ENCODE assay signal across 7 cellular contexts in genomic region chr16:89443727-89444084, GRCh38. TPM values are rescaled to one million over a fixed set of nuclear protein-coding genes. Genes with fewer than 3 reads are reported as not detected.
A peak's percentile ranks its signal among the peaks of the same experiment; 100 is the strongest.
DNase-seq lines count a peak whose midpoint lies in the region; ATAC-seq and TF ChIP-seq lines count a peak whose summit lies in the region.

No MANE protein-coding gene starts in this region.

- H3K4me2 ChIP-seq in skeletal muscle satellite cell (ENCODE audit: low read length): peak overlapping the region; percentile 63

- no peak overlapping the region; the same call in 1 of the 2 replicates for H3K27ac ChIP-seq in HEK293 (ENCODE audit: extremely low read depth, low read depth, low read length)
- H3K27ac ChIP-seq in left ventricle myocardium inferior (replicated peaks): peak overlapping the region; percentile 64

- CTCF ChIA-PET in HEK293 (lab: Yijun Ruan, JAX) (interaction anchor here (0.7 kb wide), 2 partner anchors 9 to 181 kb away, joined by 3 read pairs; no protein-coding TSS in a partner anchor), T-cell (lab: Charles Lee) (no interaction called here)

- TF ChIP-seq CTCF in HEK293 (tag by site-specific recombination; IDR thresholded peaks at IDR 0.05) (no peak), left ventricle myocardium inferior (IDR thresholded peaks at IDR 0.05; ENCODE audit: borderline replicate concordance) (no peak)

- peak overlapping the region; percentile 58 to 80 (median 61) for H3K4me3 Mint-ChIP-seq in T-cell

- no peak for DNase-seq in T-cell
- DNase-seq in left ventricle myocardium inferior: peak; percentile 48
- no peak for DNase-seq in iPS-NIHi7 (ENCODE audit: extremely low spot score)
- no peak for DNase-seq in NCI-H1048 (lab: John Stamatoyannopoulos, UW)
- DNase-seq in GM03348 (ENCODE audit: low spot score): no peak

- H3K9me3 ChIP-seq in HEK293 (ENCODE audit: control insufficient read depth, insufficient read depth, low read depth, low read length): no peaks in the 10 kb centered on the region
- H3K9me3 ChIP-seq in left ventricle myocardium inferior (replicated peaks): no peaks in the 10 kb centered on the region
- H3K9me3 ChIP-seq in skeletal muscle satellite cell (replicated peaks; ENCODE audit: low read length): no peaks in the 10 kb centered on the region

- H3K4me1 Mint-ChIP-seq in T-cell: peaks cover 95 to 100% (median 96%) of the 10 kb centered on the region in 3 donors

- POLR2A ChIA-PET in HEK293 (lab: Yijun Ruan, JAX) (interaction anchor here (1.2 to 1.6 kb wide), 2 partner anchors 45 to 74 kb away, joined by 3 to 5 read pairs; no protein-coding TSS in a partner anchor), T-cell (lab: Charles Lee) (no interaction called here)

- no peaks in the 10 kb centered on the region for H3K9me3 Mint-ChIP-seq in T-cell

- ATAC-seq in T-cell (replicated peaks in 1 of 4): peak in 1 of 4 experiments; percentile 25

- H3K27ac Mint-ChIP-seq in T-cell: peak overlapping the region; percentile 56 to 85

- intact Hi-C loops in left ventricle myocardium inferior (cut with micrococcal nuclease): no loop called here

- H3K4me1 ChIP-seq in HEK293 (ENCODE audit: control insufficient read depth, insufficient read depth, low read length): peaks cover 38% of the 10 kb centered on the region
- peaks cover 99% of the 10 kb centered on the region for H3K4me1 ChIP-seq in left ventricle myocardium inferior
- peaks cover 70% of the 10 kb centered on the region for H3K4me1 ChIP-seq in skeletal muscle satellite cell (ENCODE audit: control insufficient read depth, insufficient read depth, low read length)

- H3K9ac ChIP-seq in skeletal muscle satellite cell (ENCODE audit: low read depth, low read length): no peak overlapping the region

- no peaks in the 10 kb centered on the region for H3K27me3 Mint-ChIP-seq in T-cell

- H3K36me3 Mint-ChIP-seq in T-cell: no peaks in the 10 kb centered on the region

- H3K4me3 ChIP-seq in HEK293 (ENCODE audit: low read depth, low read length) (no peak overlapping the region), left ventricle myocardium inferior (no peak overlapping the region), skeletal muscle satellite cell (ENCODE audit: low read length) (no peak overlapping the region)

- no peaks in the 10 kb centered on the region; a peak in 1 of 3 replicates for H3K36me3 ChIP-seq in HEK293 (ENCODE audit: control insufficient read depth in 2 of 2, insufficient read depth in 1 of 2, low read length in 2 of 2)
- H3K36me3 ChIP-seq in left ventricle myocardium inferior: no peaks in the 10 kb centered on the region
- no peaks in the 10 kb centered on the region for H3K36me3 ChIP-seq in skeletal muscle satellite cell (ENCODE audit: insufficient read depth, low read length)

- H3K27me3 ChIP-seq in left ventricle myocardium inferior (ENCODE audit: low read depth): no peaks in the 10 kb centered on the region
- no peaks in the 10 kb centered on the region for H3K27me3 ChIP-seq in skeletal muscle satellite cell (ENCODE audit: control insufficient read depth, insufficient read depth, low read length)

TF ChIP-seq in HEK293, 187 proteins besides CTCF, POLR2A, EP300 and RAD21:
- TF ChIP-seq ZNF660 (tag by site-specific recombination; IDR thresholded peaks at IDR 0.05) (0 out of 2 replicates have a peak, but pooled peaks have one; percentile 11), ZNF837 (tag by site-specific recombination; IDR thresholded peaks at IDR 0.05) (no peak)
TF ChIP-seq in HEK293: peak in this region for 1.

RNA-seq across cellular contexts. Expression of gene ANKRD11, which starts 46.7 kb away (rescaled TPM):
- total RNA-seq in T-cell: 100 to 1,000 TPM; 257 to 294 (median 271) TPM
- 63.8 TPM for total RNA-seq in left ventricle myocardium inferior
- total RNA-seq in skeletal muscle satellite cell (2012; rRNA removed): 53.7 and 63.9 TPM in 2 replicates
